ENCODE assay signal across 8 cellular contexts in genomic region chr6:130223508-130223907, GRCh38.
DNase-seq lines count a peak whose midpoint lies in the region; ATAC-seq and TF ChIP-seq lines count a peak whose summit lies in the region.

No MANE protein-coding gene starts in this region.

- no peaks in the 10 kb centered on the region for H3K36me3 ChIP-seq in GM06990 (ENCODE audit: control insufficient read depth, insufficient read depth, low read length)

- no peaks in the 10 kb centered on the region for H3K27me3 ChIP-seq in GM06990 (replicated peaks; ENCODE audit: control insufficient read depth, insufficient read depth, low read length)

- DNase-seq in GM06990 (ENCODE audit: extremely low read depth, insufficient read length) (peak; percentile 56), NB4 (ENCODE audit: low read depth) (peak; percentile 30), OCI-M2 (lab: John Stamatoyannopoulos, UW; ENCODE audit: unreplicated experiment) (no peak), dedifferentiated amniotic fluid mesenchymal stem cell (ENCODE audit: extremely low spot score) (no peak)
- peak; percentile 86 for DNase-seq in activated effector memory CD4-positive, alpha-beta T cell treated with anti-CD3 and anti-CD28 coated beads, Interleukin-2, amount 50 U/mL, for 16 hours
- peak; percentile 28 to 55 (median 47) for DNase-seq in stimulated activated CD4-positive, alpha-beta T cell treated with anti-CD3 and anti-CD28 coated beads, TNF-alpha, amount 100 ng/mL, for 24 hours (ENCODE audit: low read depth in 3 of 3)

- H3K4me3 ChIP-seq in GM06990 (replicated peaks; ENCODE audit: low read depth, low read length) (no peak overlapping the region), NB4 (ENCODE audit: low read depth, low read length) (no peak overlapping the region)

- ATAC-seq in GM21723 (IDR thresholded peaks at IDR 0.05; ENCODE audit: unreplicated experiment) (peak; percentile 98), HG02970 (IDR thresholded peaks at IDR 0.05; ENCODE audit: low FRiP score, unreplicated experiment) (no peak)

- peak; percentile 58 for TF ChIP-seq CTCF in GM06990 (IDR thresholded peaks at IDR 0.05; ENCODE audit: insufficient read depth, low read length, poor library complexity, severe bottlenecking)
- peak; percentile 12 for TF ChIP-seq CTCF in NB4 (IDR thresholded peaks at IDR 0.05; ENCODE audit: low read depth, low read length)

- TF ChIP-seq POLR2A in NB4 (IDR thresholded peaks at IDR 0.05; ENCODE audit: extremely low read depth, insufficient read length): no peak

Comparison
In these comparisons a context has a peak if more than half of its experiments do, and no peak if none do; other contexts are left out.
1. DNase-seq: peak in GM06990 (single experiment), NB4 (single experiment), activated effector memory CD4-positive, alpha-beta T cell treated with anti-CD3 and anti-CD28 coated beads, Interleukin-2, amount 50 U/mL, for 16 hours (single experiment) and stimulated activated CD4-positive, alpha-beta T cell treated with anti-CD3 and anti-CD28 coated beads, TNF-alpha, amount 100 ng/mL, for 24 hours (3 of 3); none in OCI-M2 (single experiment) and dedifferentiated amniotic fluid mesenchymal stem cell (single experiment).